ENCODE assay signal across 18 cellular contexts in the genomic region with DNA sequence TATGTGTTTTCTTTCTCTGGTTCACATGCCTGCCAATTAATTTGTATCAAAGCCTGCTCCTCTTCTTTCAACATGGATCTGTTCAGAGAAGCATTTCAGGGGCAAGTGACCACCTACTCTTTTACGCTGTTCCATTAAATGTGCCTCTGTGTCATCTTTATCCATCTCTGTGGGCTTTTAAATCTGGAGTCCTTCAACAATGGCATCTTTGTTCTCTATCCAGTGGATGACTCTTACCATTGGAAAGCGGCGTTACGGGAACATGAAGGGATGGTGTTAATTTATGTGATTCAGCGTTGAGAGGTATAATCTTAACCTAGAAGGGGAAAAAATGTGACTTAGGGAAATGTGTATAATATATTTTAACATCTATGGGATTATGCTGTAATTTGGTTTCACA.
A peak's percentile ranks its signal among the peaks of the same experiment; 100 is the strongest.
DNase-seq lines count a peak whose midpoint lies in the region; ATAC-seq and TF ChIP-seq lines count a peak whose summit lies in the region.
"Had no signal": no experiment of that assay in that cellular context is flagged by ENCODE, and none has a peak within 500 bp of the region (broad histone marks: within the 10 kb centered on the region; RNA-seq: fewer than 3 reads in every experiment).

No MANE protein-coding gene starts in this region.

- H3K4me3 ChIP-seq in GM23338 (no peak overlapping the region), osteoblast (ENCODE audit: insufficient read depth, low read length) (no peak overlapping the region), coronary artery (no peak overlapping the region)
- H3K4me3 ChIP-seq: GM12878, GM23248, Peyer's patch had no signal

- no peaks in the 10 kb centered on the region for H3K4me1 Mint-ChIP-seq in GM23338
- H3K4me1 Mint-ChIP-seq in effector memory CD8-positive, alpha-beta T cell (ENCODE audit: low read depth in 2 of 2): no peaks in the 10 kb centered on the region

- ATAC-seq in GM23338 (no peak), foreskin keratinocyte (peak; percentile 41), sciatic nerve (no peak)
- no peak for ATAC-seq in effector memory CD8-positive, alpha-beta T cell (replicated peaks)
- ATAC-seq: GM12878 had no signal

- no peak overlapping the region for H3K27ac Mint-ChIP-seq in GM23338
- no peak overlapping the region for H3K27ac Mint-ChIP-seq in effector memory CD8-positive, alpha-beta T cell

- H3K27ac ChIP-seq in GM23338 (ENCODE audit: low read depth): no peak overlapping the region
- H3K27ac ChIP-seq in foreskin keratinocyte: no peak overlapping the region
- H3K27ac ChIP-seq in osteoblast (ENCODE audit: low read depth, low read length): no peak overlapping the region
- no peak overlapping the region for H3K27ac ChIP-seq in coronary artery
- H3K27ac ChIP-seq: GM23248, HL-60, Peyer's patch had no signal

- H4K20me1 ChIP-seq in GM23338 (replicated peaks; ENCODE audit: insufficient read depth): no peaks in the 10 kb centered on the region
- no peaks in the 10 kb centered on the region for H4K20me1 ChIP-seq in osteoblast (ENCODE audit: insufficient read depth, low read length)

- peaks cover 3% of the 10 kb centered on the region; the same call in 1 of the 3 replicates for H3K36me3 Mint-ChIP-seq in GM23338 (ENCODE audit: low read depth)
- no peaks in the 10 kb centered on the region for H3K36me3 Mint-ChIP-seq in effector memory CD8-positive, alpha-beta T cell (ENCODE audit: insufficient read depth)

- H3K4me3 Mint-ChIP-seq in GM23338: no peak overlapping the region
- H3K4me3 Mint-ChIP-seq in effector memory CD8-positive, alpha-beta T cell: no peak overlapping the region

- no peaks in the 10 kb centered on the region for H3K9me3 ChIP-seq in osteoblast (ENCODE audit: low read depth, low read length)
- H3K9me3 ChIP-seq: Peyer's patch had no signal

- H3K9me2 ChIP-seq in GM23338 (ENCODE audit: insufficient read depth): 0 out of 2 replicates have a peak, but pooled peaks cover 3% of the 10 kb centered on the region

- no peaks in the 10 kb centered on the region for H3K36me3 ChIP-seq in GM23338 (ENCODE audit: insufficient read depth)
- H3K36me3 ChIP-seq in osteoblast (ENCODE audit: insufficient read depth, low read length): no peaks in the 10 kb centered on the region
- H3K36me3 ChIP-seq: Peyer's patch had no signal

- peaks cover 5% of the 10 kb centered on the region for H3K9me3 Mint-ChIP-seq in GM23338
- no peaks in the 10 kb centered on the region for H3K9me3 Mint-ChIP-seq in effector memory CD8-positive, alpha-beta T cell

- no peaks in the 10 kb centered on the region for H3K27me3 ChIP-seq in GM23338 (ENCODE audit: insufficient read depth)
- H3K27me3 ChIP-seq in foreskin keratinocyte: no peaks in the 10 kb centered on the region
- H3K27me3 ChIP-seq in osteoblast (ENCODE audit: insufficient read depth, low read length): no peaks in the 10 kb centered on the region
- H3K27me3 ChIP-seq: Peyer's patch had no signal

- no peaks in the 10 kb centered on the region for H3K79me2 ChIP-seq in GM23338 (replicated peaks; ENCODE audit: insufficient read depth)
- no peaks in the 10 kb centered on the region for H3K79me2 ChIP-seq in osteoblast (ENCODE audit: insufficient read depth, low read length)

- H3K4me2 ChIP-seq in GM23338: no peak overlapping the region
- peak overlapping the region; percentile 12 for H3K4me2 ChIP-seq in osteoblast (ENCODE audit: insufficient read depth, low read length)

- H3F3A ChIP-seq in GM23338 (replicated peaks; ENCODE audit: low read depth): no peaks in the 10 kb centered on the region

- no peak for TF ChIP-seq CTCF in GM23338 (conservative IDR thresholded peaks at IDR 0.05; ENCODE audit: low read depth in 2 of 2)
- no peak for TF ChIP-seq CTCF in foreskin keratinocyte (conservative IDR thresholded peaks at IDR 0.05)
- TF ChIP-seq CTCF in osteoblast (IDR thresholded peaks at IDR 0.05; ENCODE audit: extremely low read depth, low read depth, low read length): no peak
- TF ChIP-seq CTCF in coronary artery (IDR thresholded peaks at IDR 0.05): no peak

- DNase-seq in GM23338 (ENCODE audit: low spot score): no peak
- peak; percentile 88 for DNase-seq in SK-MEL-5 (ENCODE audit: low read depth, low spot score)
- no peak for DNase-seq in foreskin keratinocyte
- DNase-seq in osteoblast (ENCODE audit: insufficient read length, low spot score, missing footprints): no peak
- no peak for DNase-seq in coronary artery (ENCODE audit: low spot score)
- no peak for DNase-seq in effector memory CD8-positive, alpha-beta T cell
- DNase-seq in ureter (ENCODE audit: low spot score): no peak
- DNase-seq in sciatic nerve (ENCODE audit: low spot score): no peak
- DNase-seq: DMS 273 treated with DMSO at 0.1 percent for 48 hours, GDM1, GM23248, NCI-H1436, NCI-H2029 treated with DMSO at 0.1 percent for 48 hours, NCI-H510A treated with DMSO at 0.1 percent for 48 hours, Peyer's patch, Right ventricle myocardium superior had no signal

- intact Hi-C loops in sciatic nerve (cut with DNase I): no loop called here

- H2AFZ ChIP-seq in GM23338 (peak overlapping the region; percentile 70), osteoblast (ENCODE audit: low read length) (peak overlapping the region; percentile 52)
- H2AFZ ChIP-seq: GM23248 had no signal

- in situ Hi-C loops in SK-MEL-5 (cut with HindIII; ENCODE audit: low pct_unique_long_range_greater_than_20kb, low sequenced_read_pairs): no loop called here

- no peaks in the 10 kb centered on the region for H3K27me3 Mint-ChIP-seq in GM23338 (ENCODE audit: insufficient read depth, low read depth, poor library complexity)
- H3K27me3 Mint-ChIP-seq in effector memory CD8-positive, alpha-beta T cell: no peaks in the 10 kb centered on the region

- H3K4me1 ChIP-seq in GM23338 (ENCODE audit: insufficient read depth) (no peaks in the 10 kb centered on the region), foreskin keratinocyte (no peaks in the 10 kb centered on the region), osteoblast (ENCODE audit: insufficient read depth, low read length) (no peaks in the 10 kb centered on the region)
- H3K4me1 ChIP-seq: Peyer's patch had no signal

TF ChIP-seq in GM23338, 12 proteins besides CTCF, POLR2A, EP300 and RAD21 (continues in another document):
- TF ChIP-seq EZH2 (IDR thresholded peaks at IDR 0.05; ENCODE audit: low read depth, unreplicated experiment) (no peak), ZNF331 (CRISPR knock-in tag; IDR thresholded peaks at IDR 0.05; ENCODE audit: low read depth) (no peak), ZNF114 (CRISPR knock-in tag; IDR thresholded peaks at IDR 0.05) (no peak), CREB1 (CRISPR knock-in tag; IDR thresholded peaks at IDR 0.05; ENCODE audit: low read depth) (no peak), NANOG (IDR thresholded peaks at IDR 0.05; ENCODE audit: borderline replicate concordance) (no peak)
- TF ChIP-seq, protein P1, sequence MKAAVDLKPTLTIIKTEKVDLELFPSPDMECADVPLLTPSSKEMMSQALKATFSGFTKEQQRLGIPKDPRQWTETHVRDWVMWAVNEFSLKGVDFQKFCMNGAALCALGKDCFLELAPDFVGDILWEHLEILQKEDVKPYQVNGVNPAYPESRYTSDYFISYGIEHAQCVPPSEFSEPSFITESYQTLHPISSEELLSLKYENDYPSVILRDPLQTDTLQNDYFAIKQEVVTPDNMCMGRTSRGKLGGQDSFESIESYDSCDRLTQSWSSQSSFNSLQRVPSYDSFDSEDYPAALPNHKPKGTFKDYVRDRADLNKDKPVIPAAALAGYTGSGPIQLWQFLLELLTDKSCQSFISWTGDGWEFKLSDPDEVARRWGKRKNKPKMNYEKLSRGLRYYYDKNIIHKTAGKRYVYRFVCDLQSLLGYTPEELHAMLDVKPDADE (IDR thresholded peaks at IDR 0.05): no peak
